19 cellular contexts compared by ENCODE assay signal in the genomic region with DNA sequence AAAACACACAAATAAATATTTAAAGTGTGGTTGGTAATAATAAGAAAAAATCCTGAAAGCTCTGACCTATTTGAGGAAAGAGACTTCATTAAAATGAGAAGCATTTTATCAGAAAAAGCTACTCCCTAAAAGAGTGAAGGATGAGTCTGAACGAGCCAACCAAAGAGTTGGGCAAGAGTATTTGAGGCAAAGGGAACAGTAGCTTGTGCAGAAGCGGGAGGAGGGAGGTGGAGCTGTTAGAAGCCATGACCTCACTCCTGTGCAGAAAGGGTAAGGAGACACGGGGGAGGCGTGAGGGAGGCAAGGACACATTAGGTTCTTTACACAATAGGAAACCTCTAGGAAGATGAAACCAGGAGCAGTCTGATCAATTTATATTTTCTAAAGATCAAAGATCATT. TPM values are rescaled to one million over a fixed set of nuclear protein-coding genes. Genes with fewer than 3 reads are reported as not detected.
DNase-seq lines count a peak whose midpoint lies in the region; ATAC-seq lines count a peak whose summit lies in the region.
"Had no signal": no experiment of that assay in that cellular context is flagged by ENCODE, and none has a peak within 500 bp of the region (broad histone marks: within the 10 kb centered on the region; RNA-seq: fewer than 3 reads in every experiment).

No MANE protein-coding gene starts in this region.

- DNase-seq in DMS53 (lab: John Stamatoyannopoulos, UW): peak; percentile 90
- peak; percentile 71 for DNase-seq in MV-4-11 (lab: John Stamatoyannopoulos, UW)
- peak; percentile 78 for DNase-seq in SKM-1 treated with dmso at 0.1 percent for 144 hours (lab: John Stamatoyannopoulos, UW; ENCODE audit: unreplicated experiment)
- no peak for DNase-seq in left colon
- no peak for DNase-seq in kidney glomerular epithelial cell (lab: John Stamatoyannopoulos, UW)
- no peak for DNase-seq in NCI-H2196 treated with DMSO at 0.1 percent for 48 hours (lab: John Stamatoyannopoulos, UW; ENCODE audit: unreplicated experiment)
- DNase-seq in activated T-helper 2 cell treated with anti-CD3 and anti-CD28 coated beads, Interferon-gamma antibody, Interleukin-2, Interleukin-4, amounts not matched to agents 10 μg/mL and 5 μg/mL and 100 μg/mL, durations not matched to agents 14 hours and 24 hours and 36 hours (ENCODE audit: low spot score): no peak
- DNase-seq: activated CD8-positive, alpha-beta memory T cell treated with anti-CD3 and anti-CD28 coated beads for 24 hours; CD4-positive, alpha-beta memory T cell; DND-41; esophagus squamous epithelium; H9; NCI-H146; stomach; SW 1271; WERI-Rb-1 had no signal

- intact Hi-C loops in left colon (cut with DNase I, micrococcal nuclease): no loop called here
- intact Hi-C loops in activated T-helper 2 cell treated with anti-CD3 and anti-CD28 coated beads, Interferon-gamma antibody, Interleukin-2, Interleukin-4, amounts not matched to agents 10 μg/mL and 5 μg/mL and 100 μg/mL, durations not matched to agents 14 hours and 24 hours and 36 hours (cut with micrococcal nuclease): no loop called here

- ATAC-seq in left colon (peak; percentile 51), GM18868 (IDR thresholded peaks at IDR 0.05; ENCODE audit: unreplicated experiment) (no peak)
- ATAC-seq: sciatic nerve had no signal

- H3K4me3 Mint-ChIP-seq in activated T-helper 2 cell treated with anti-CD3 and anti-CD28 coated beads, Interferon-gamma antibody, Interleukin-2, Interleukin-4, amounts not matched to agents 10 μg/mL and 5 μg/mL and 100 μg/mL, durations not matched to agents 14 hours and 24 hours and 36 hours (ENCODE audit: low read depth): no peak overlapping the region
- H3K4me3 Mint-ChIP-seq: activated T-helper 1 cell treated with anti-CD3 and anti-CD28 coated beads, Interleukin-12 subunit alpha, Interleukin-12 subunit beta, Interleukin-2, Interleukin-4 antibody, amounts not matched to agents 30 ng/mL and 10 ng/mL and 1 ng/mL, durations not matched to agents 14 hours and 24 hours and 36 hours; CD4-positive, alpha-beta memory T cell; H9 had no signal

- no peak overlapping the region for H3K27ac Mint-ChIP-seq in activated T-helper 2 cell treated with anti-CD3 and anti-CD28 coated beads, Interferon-gamma antibody, Interleukin-2, Interleukin-4, amounts not matched to agents 10 μg/mL and 5 μg/mL and 100 μg/mL, durations not matched to agents 14 hours and 24 hours and 36 hours
- H3K27ac Mint-ChIP-seq: activated T-helper 1 cell treated with anti-CD3 and anti-CD28 coated beads, Interleukin-12 subunit alpha, Interleukin-12 subunit beta, Interleukin-2, Interleukin-4 antibody, amounts not matched to agents 30 ng/mL and 10 ng/mL and 1 ng/mL, durations not matched to agents 14 hours and 24 hours and 36 hours; CD4-positive, alpha-beta memory T cell; H9 had no signal

- H3K36me3 Mint-ChIP-seq in activated T-helper 2 cell treated with anti-CD3 and anti-CD28 coated beads, Interferon-gamma antibody, Interleukin-2, Interleukin-4, amounts not matched to agents 10 μg/mL and 5 μg/mL and 100 μg/mL, durations not matched to agents 14 hours and 24 hours and 36 hours (ENCODE audit: low read depth): no peaks in the 10 kb centered on the region
- H3K36me3 Mint-ChIP-seq: CD4-positive, alpha-beta memory T cell had no signal

- no peaks in the 10 kb centered on the region for H3K9me3 Mint-ChIP-seq in activated T-helper 2 cell treated with anti-CD3 and anti-CD28 coated beads, Interferon-gamma antibody, Interleukin-2, Interleukin-4, amounts not matched to agents 10 μg/mL and 5 μg/mL and 100 μg/mL, durations not matched to agents 14 hours and 24 hours and 36 hours
- H3K9me3 Mint-ChIP-seq: activated T-helper 1 cell treated with anti-CD3 and anti-CD28 coated beads, Interleukin-12 subunit alpha, Interleukin-12 subunit beta, Interleukin-2, Interleukin-4 antibody, amounts not matched to agents 30 ng/mL and 10 ng/mL and 1 ng/mL, durations not matched to agents 14 hours and 24 hours and 36 hours; H9 had no signal

- H3K4me1 Mint-ChIP-seq in activated T-helper 2 cell treated with anti-CD3 and anti-CD28 coated beads, Interferon-gamma antibody, Interleukin-2, Interleukin-4, amounts not matched to agents 10 μg/mL and 5 μg/mL and 100 μg/mL, durations not matched to agents 14 hours and 24 hours and 36 hours (ENCODE audit: low read depth): peaks cover 5% of the 10 kb centered on the region
- H3K4me1 Mint-ChIP-seq: CD4-positive, alpha-beta memory T cell had no signal

- H3K27me3 Mint-ChIP-seq in activated T-helper 2 cell treated with anti-CD3 and anti-CD28 coated beads, Interferon-gamma antibody, Interleukin-2, Interleukin-4, amounts not matched to agents 10 μg/mL and 5 μg/mL and 100 μg/mL, durations not matched to agents 14 hours and 24 hours and 36 hours (ENCODE audit: low read depth): peaks cover 13% of the 10 kb centered on the region
- H3K27me3 Mint-ChIP-seq: CD4-positive, alpha-beta memory T cell had no signal

RNA-seq across cellular contexts. Expression of gene SH3RF2, which starts 29.4 kb away (rescaled TPM):
- 10 to 100 TPM; 54.9 to 62.9 TPM for total RNA-seq in left colon
- 0.21 and 0.57 TPM in 2 replicates for total RNA-seq in activated T-helper 2 cell treated with anti-CD3 and anti-CD28 coated beads, Interferon-gamma antibody, Interleukin-2, Interleukin-4, amounts not matched to agents 10 μg/mL and 5 μg/mL and 100 μg/mL, durations not matched to agents 14 hours and 24 hours and 36 hours
- total RNA-seq: CD4-positive, alpha-beta memory T cell had no signal

Comparison
In these comparisons a context has a peak if more than half of its experiments do, and no peak if none do; other contexts are left out.
1. DNase-seq: peak in DMS53 (single experiment), MV-4-11 (single experiment) and SKM-1 treated with dmso at 0.1 percent for 144 hours (single experiment); none in left colon (0 of 2), kidney glomerular epithelial cell (single experiment), NCI-H2196 treated with DMSO at 0.1 percent for 48 hours (single experiment) and activated T-helper 2 cell treated with anti-CD3 and anti-CD28 coated beads, Interferon-gamma antibody, Interleukin-2, Interleukin-4, amounts not matched to agents 10 μg/mL and 5 μg/mL and 100 μg/mL, durations not matched to agents 14 hours and 24 hours and 36 hours (single experiment).
2. RNA of gene SH3RF2, which starts 29.4 kb away (total RNA-seq): 54.9 to 62.9 TPM in left colon; 0.21 to 0.57 TPM in activated T-helper 2 cell treated with anti-CD3 and anti-CD28 coated beads, Interferon-gamma antibody, Interleukin-2, Interleukin-4, amounts not matched to agents 10 μg/mL and 5 μg/mL and 100 μg/mL, durations not matched to agents 14 hours and 24 hours and 36 hours; every median in the first group is over 10 times any median in the second.